In genomic region chr3:122416966-122417365, GRCh38 we compare ENCODE assay signal across 9 cellular contexts. TPM values are rescaled to one million over a fixed set of nuclear protein-coding genes. Genes with fewer than 3 reads are reported as not detected.
DNase-seq lines count a peak whose midpoint lies in the region; ATAC-seq and TF ChIP-seq lines count a peak whose summit lies in the region.
"Had no signal": no experiment of that assay in that cellular context is flagged by ENCODE, and none has a peak within 500 bp of the region (broad histone marks: within the 10 kb centered on the region; RNA-seq: fewer than 3 reads in every experiment).

No MANE protein-coding gene starts in this region.

- no peaks in the 10 kb centered on the region for H4K20me1 ChIP-seq in PC-3 (ENCODE audit: low read length)

- peak overlapping the region; percentile 78 for H2AFZ ChIP-seq in PC-3 (ENCODE audit: low read length)

- no peaks in the 10 kb centered on the region for H3K36me3 ChIP-seq in CD8-positive, alpha-beta T cell (ENCODE audit: insufficient read depth, low read length)
- H3K36me3 ChIP-seq in PC-3 (ENCODE audit: low read depth, low read length) (peaks cover 7% of the 10 kb centered on the region), endodermal cell (ENCODE audit: control insufficient read depth, insufficient read depth, low read length) (peaks cover 16% of the 10 kb centered on the region), neutrophil (peaks cover 5% of the 10 kb centered on the region)

- POLR2A ChIA-PET in CD8-positive, alpha-beta T cell (lab: Charles Lee) = interaction anchor here (0.6 to 2.7 kb wide), 10 partner anchors 9 to 262 kb away, joined by 3 to 54 read pairs (median 3); partner anchors contain the start of genes FAM162A, KPNA1 and MIX23
- POLR2A ChIA-PET in PC-3 (lab: Charles Lee; ENCODE audit: unreplicated experiment) = interaction anchor here (1.5 kb wide), 1 partner anchor 33 kb away, joined by 14 read pairs; the partner anchor contains the start of gene FAM162A

- peak overlapping the region; percentile 82 for H3K4me2 ChIP-seq in PC-3 (ENCODE audit: low read length)

- no peaks in the 10 kb centered on the region for H3K27me3 ChIP-seq in CD8-positive, alpha-beta T cell (ENCODE audit: insufficient read depth, low read length)
- H3K27me3 ChIP-seq in PC-3 (ENCODE audit: low read length) (no peaks in the 10 kb centered on the region), endodermal cell (ENCODE audit: control insufficient read depth, insufficient read depth, low read length, poor library complexity, severe bottlenecking) (no peaks in the 10 kb centered on the region), neutrophil (no peaks in the 10 kb centered on the region)

- CTCF ChIA-PET in CD8-positive, alpha-beta T cell (lab: Charles Lee) = interaction anchor here (0.7 to 1.6 kb wide), 5 partner anchors 8 to 263 kb away, joined by 3 to 8 read pairs (median 4); partner anchors contain the start of gene MIX23
- CTCF ChIA-PET in PC-3 (lab: Charles Lee) = no interaction called here

- DNase-seq in CD8-positive, alpha-beta T cell = no peak
- no peak for DNase-seq in PC-3
- DNase-seq in endodermal cell = no peak
- no peak for DNase-seq in hepatic stellate cell (ENCODE audit: low spot score)
- DNase-seq in COR-L47 (lab: John Stamatoyannopoulos, UW) = no peak
- DNase-seq: cortex of kidney had no signal

- BruUV-seq in PC-3 (replicated peaks; lab: Mats Ljungman, UMichigan) = no TSS peak

- no peak for TF ChIP-seq CTCF in CD8-positive, alpha-beta T cell (IDR thresholded peaks at IDR 0.05)
- no peak for TF ChIP-seq CTCF in PC-3 (conservative IDR thresholded peaks at IDR 0.05; ENCODE audit: low read depth, low read length)
- no peak for TF ChIP-seq CTCF in endodermal cell (conservative IDR thresholded peaks at IDR 0.05)
- TF ChIP-seq CTCF in neutrophil (IDR thresholded peaks at IDR 0.05) = no peak

- peak overlapping the region; percentile 76 for H3K4me3 ChIP-seq in CD8-positive, alpha-beta T cell (ENCODE audit: low read depth, low read length)
- H3K4me3 ChIP-seq in PC-3 (ENCODE audit: low read length) (peak overlapping the region; percentile 75), endodermal cell (ENCODE audit: low read length) (peak overlapping the region; percentile 95), neutrophil (ENCODE audit: low read depth in 1 of 2, low read length in 1 of 2) (peak overlapping the region; percentile 85)

- 76 to 79% methylated on average over 14 of the region's 14 CpGs for WGBS in endodermal cell (ENCODE audit: insufficient coverage in 1 of 2, insufficient read length in 1 of 2), 2 experiments

- ATAC-seq in CD8-positive, alpha-beta T cell = no peak
- peak; percentile 1 for ATAC-seq in PC-3
- no peak for ATAC-seq in GM18517 (IDR thresholded peaks at IDR 0.05; ENCODE audit: unreplicated experiment)
- no peak for ATAC-seq in GM21423 (IDR thresholded peaks at IDR 0.05; ENCODE audit: unreplicated experiment)

- peaks cover 26% of the 10 kb centered on the region for H3K4me1 ChIP-seq in CD8-positive, alpha-beta T cell (ENCODE audit: insufficient read depth, low read length)
- H3K4me1 ChIP-seq in PC-3 (ENCODE audit: insufficient read depth, low read length) (peaks cover 27% of the 10 kb centered on the region), endodermal cell (ENCODE audit: control insufficient read depth, insufficient read depth, low read length) (no peaks in the 10 kb centered on the region), neutrophil (ENCODE audit: control insufficient read depth in 1 of 2, insufficient read depth in 1 of 2, low read depth in 1 of 2, low read length in 1 of 2) (peaks cover 15 to 22% of the 10 kb centered on the region in 2 experiments)

- no peaks in the 10 kb centered on the region for H3K27me3 Mint-ChIP-seq in CD8-positive, alpha-beta T cell (ENCODE audit: low read depth)
- H3K27me3 Mint-ChIP-seq in endodermal cell (ENCODE audit: insufficient read depth) = peaks cover 2% of the 10 kb centered on the region

- intact Hi-C loops in CD8-positive, alpha-beta T cell (cut with DNase I, micrococcal nuclease) = loop anchor here (1.0 to 10.0 kb wide), 16 partner anchors 34 to 872 kb away; partner anchors contain the start of genes DTX3L (in 2 of the 2), EAF2 (in 2 of the 2), HCLS1 (in 2 of the 2) and HSPBAP1 (in 2 of the 2)
- intact Hi-C loops in PC-3 (cut with micrococcal nuclease) = loop anchor here (1.0 kb wide), 2 partner anchors 34 to 871 kb away; partner anchors contain the start of gene MIX23

- H3K9me2 ChIP-seq in PC-3 (replicated peaks; ENCODE audit: low read length) = no peaks in the 10 kb centered on the region

- H3K4me1 Mint-ChIP-seq in CD8-positive, alpha-beta T cell (ENCODE audit: low read depth) = peaks cover 56% of the 10 kb centered on the region
- peaks cover 14% of the 10 kb centered on the region for H3K4me1 Mint-ChIP-seq in endodermal cell

- no peaks in the 10 kb centered on the region for H3F3A ChIP-seq in PC-3 (ENCODE audit: low read length, unreplicated experiment)

- H3K27ac Mint-ChIP-seq in CD8-positive, alpha-beta T cell = peak overlapping the region; percentile 100
- peak overlapping the region; percentile 100 for H3K27ac Mint-ChIP-seq in endodermal cell

- H3K9me3 ChIP-seq in CD8-positive, alpha-beta T cell (ENCODE audit: low read length) = no peaks in the 10 kb centered on the region
- no peaks in the 10 kb centered on the region for H3K9me3 ChIP-seq in PC-3 (ENCODE audit: low read length)
- H3K9me3 ChIP-seq in endodermal cell (ENCODE audit: control insufficient read depth, low read length) = no peaks in the 10 kb centered on the region
- H3K9me3 ChIP-seq in neutrophil = no peaks in the 10 kb centered on the region

- H3K36me3 Mint-ChIP-seq in CD8-positive, alpha-beta T cell = peaks cover 40% of the 10 kb centered on the region
- peaks cover 4% of the 10 kb centered on the region for H3K36me3 Mint-ChIP-seq in endodermal cell (ENCODE audit: low read depth)

- peak overlapping the region; percentile 97 for H3K4me3 Mint-ChIP-seq in CD8-positive, alpha-beta T cell
- H3K4me3 Mint-ChIP-seq in endodermal cell = peak overlapping the region; percentile 95

- peak overlapping the region; percentile 91 for H3K27ac ChIP-seq in CD8-positive, alpha-beta T cell (ENCODE audit: low read depth, low read length)
- H3K27ac ChIP-seq in PC-3 (ENCODE audit: low read length) = peak overlapping the region; percentile 74
- no peak overlapping the region for H3K27ac ChIP-seq in endodermal cell (ENCODE audit: low read depth, low read length)
- peak overlapping the region; percentile 93 for H3K27ac ChIP-seq in neutrophil

- H3K9ac ChIP-seq in PC-3 (ENCODE audit: low read length) = peak overlapping the region; percentile 91
- peak overlapping the region; percentile 94 for H3K9ac ChIP-seq in endodermal cell (ENCODE audit: extremely low read depth, low read length, poor library complexity, severe bottlenecking)

- no peaks in the 10 kb centered on the region for H3K9me3 Mint-ChIP-seq in CD8-positive, alpha-beta T cell
- H3K9me3 Mint-ChIP-seq in endodermal cell = no peaks in the 10 kb centered on the region

- peaks cover 60% of the 10 kb centered on the region for H3K79me2 ChIP-seq in PC-3 (ENCODE audit: low read length)

RNA-seq across cellular contexts. Expression of gene WDR5B, which starts 1.1 kb away (rescaled TPM):
- total RNA-seq in CD8-positive, alpha-beta T cell = 1 to 10 TPM; 1.9 to 2.7 TPM
- total RNA-seq in PC-3 (2014; rRNA removed) (3.1 and 4.0 TPM in 2 replicates), endodermal cell (1 to 10 TPM; 4.2 to 4.9 TPM)
- 8.0 TPM for polyA plus RNA-seq in endodermal cell (2013, experiment 1 of 2)
- 6.3 TPM for polyA plus RNA-seq in endodermal cell (2013, experiment 2 of 2)

RNA-seq across cellular contexts. Expression of gene FAM162A, which starts 33.0 kb away (rescaled TPM):
- 10 to 100 TPM; 36.9 to 38.2 TPM for total RNA-seq in CD8-positive, alpha-beta T cell
- total RNA-seq in PC-3 (2014; rRNA removed) (86.4 and 126 TPM in 2 replicates), endodermal cell (10 to 100 TPM; 40.9 to 61.7 TPM)
- 72.1 TPM for polyA plus RNA-seq in endodermal cell (2013, experiment 1 of 2)
- polyA plus RNA-seq in endodermal cell (2013, experiment 2 of 2) = 63.4 TPM

RNA-seq across cellular contexts. Expression of gene MIX23, which starts 33.9 kb away (rescaled TPM):
- 10 to 100 TPM; 17.2 to 18.2 TPM for total RNA-seq in CD8-positive, alpha-beta T cell
- total RNA-seq in PC-3 (2014; rRNA removed) (96.9 and 111 TPM in 2 replicates), endodermal cell (10 to 100 TPM; 54.1 to 62.6 TPM)
- polyA plus RNA-seq in endodermal cell (2013, experiment 1 of 2) = 52.7 TPM
- 48.9 TPM for polyA plus RNA-seq in endodermal cell (2013, experiment 2 of 2)
